8 cellular contexts compared by ENCODE assay signal in genomic region chr2:11129598-11130449, GRCh38.
DNase-seq lines count a peak whose midpoint lies in the region; ATAC-seq and TF ChIP-seq lines count a peak whose summit lies in the region.

No MANE protein-coding gene starts in this region.

- H3K4me1 ChIP-seq in duodenal mucosa (ENCODE audit: control insufficient read depth in 1 of 2, insufficient read depth in 2 of 2, low read length in 2 of 2): peaks cover 20 to 32% of the 10 kb centered on the region in 2 donors
- peaks cover 21% of the 10 kb centered on the region for H3K4me1 ChIP-seq in muscle layer of colon (ENCODE audit: insufficient read depth, low read length)

- no peaks in the 10 kb centered on the region for H3K9me3 ChIP-seq in duodenal mucosa (ENCODE audit: control insufficient read depth in 1 of 2, low read length in 2 of 2)
- H3K9me3 ChIP-seq in muscle layer of colon (ENCODE audit: low read length): no peaks in the 10 kb centered on the region

- TF ChIP-seq CTCF in NB4 (IDR thresholded peaks at IDR 0.05; ENCODE audit: low read depth, low read length): peak; percentile 33

- H3K36me3 ChIP-seq in duodenal mucosa (ENCODE audit: control insufficient read depth in 1 of 2, insufficient read depth in 2 of 2, low read length in 2 of 2) (no peaks in the 10 kb centered on the region), muscle layer of colon (ENCODE audit: insufficient read depth, low read length) (no peaks in the 10 kb centered on the region)

- peaks cover 5 to 6% of the 10 kb centered on the region in 2 donors for H3K27me3 ChIP-seq in duodenal mucosa (ENCODE audit: control insufficient read depth in 1 of 2, insufficient read depth in 2 of 2, low read length in 2 of 2)
- H3K27me3 ChIP-seq in muscle layer of colon (ENCODE audit: control insufficient read depth in 1 of 2, insufficient read depth in 2 of 2, low read length in 2 of 2): peaks cover 0 to 6% of the 10 kb centered on the region in 2 donors

- no peak overlapping the region for H3K27ac ChIP-seq in duodenal mucosa (ENCODE audit: low read depth, low read length)
- H3K27ac ChIP-seq in muscle layer of colon (ENCODE audit: low read depth, low read length): no peak overlapping the region

- H3K9ac ChIP-seq in duodenal mucosa (ENCODE audit: low read depth in 1 of 2, low read length in 2 of 2) (peak overlapping the region; percentile 54 to 60), muscle layer of colon (ENCODE audit: low read length) (no peak overlapping the region)

- TF ChIP-seq POLR2A in NB4 (IDR thresholded peaks at IDR 0.05; ENCODE audit: extremely low read depth, insufficient read length): no peak

- peak; percentile 84 for ATAC-seq in GM21723 (IDR thresholded peaks at IDR 0.05; ENCODE audit: unreplicated experiment)

- H3K4me3 ChIP-seq in NB4 (ENCODE audit: low read depth, low read length) (peak overlapping the region; percentile 46), duodenal mucosa (ENCODE audit: low read depth in 1 of 2, low read length in 2 of 2) (peak overlapping the region; percentile 46 to 62), muscle layer of colon (ENCODE audit: low read depth in 1 of 2, low read length in 2 of 2) (peak overlapping the region; percentile 24 to 50)

- DNase-seq in D341Med (ENCODE audit: low spot score): peak; percentile 72
- DNase-seq in NB4 (ENCODE audit: low read depth): peak; percentile 79
- peak; percentile 83 for DNase-seq in activated CD4-positive, alpha-beta T cell treated with anti-CD3 and anti-CD28 coated beads for 48 hours
- DNase-seq in stimulated activated CD8-positive, alpha-beta memory T cell treated with anti-CD3 and anti-CD28 coated beads, Interleukin-7, amount 100 ng/mL, for 1 hour (ENCODE audit: low read depth in 2 of 2): peak; percentile 51 to 64
- DNase-seq in NCI-H1694 (lab: John Stamatoyannopoulos, UW): no peak
